8 cellular contexts compared by ENCODE assay signal in genomic region chr17:44865231-44865660, GRCh38. TPM values are rescaled to one million over a fixed set of nuclear protein-coding genes. Genes with fewer than 3 reads are reported as not detected.
DNase-seq lines count a peak whose midpoint lies in the region; ATAC-seq and TF ChIP-seq lines count a peak whose summit lies in the region.

No MANE protein-coding gene starts in this region.

- no peaks in the 10 kb centered on the region for H3K27me3 Mint-ChIP-seq in natural killer cell (ENCODE audit: low read depth in 2 of 2)

- H3K4me1 ChIP-seq in KMS-11 (ENCODE audit: low read depth, poor library complexity, severe bottlenecking): peaks cover 3% of the 10 kb centered on the region
- H3K4me1 ChIP-seq in PC-9 (replicated peaks; ENCODE audit: insufficient read depth): no peaks in the 10 kb centered on the region

- H3K27me3 ChIP-seq in KMS-11 (ENCODE audit: insufficient read depth, low read depth): no peaks in the 10 kb centered on the region
- no peaks in the 10 kb centered on the region for H3K27me3 ChIP-seq in PC-9 (ENCODE audit: insufficient read depth, low read depth)

- H3K36me3 Mint-ChIP-seq in natural killer cell: peaks cover 8% of the 10 kb centered on the region
- peaks cover 100% of the 10 kb centered on the region for H3K36me3 Mint-ChIP-seq in stimulated activated effector memory CD8-positive, alpha-beta T cell treated with anti-CD3 and anti-CD28 coated beads, Interleukin-12 subunit alpha, Interleukin-12 subunit beta, amount 100 ng/mL, for 72 hours

- H3K36me3 ChIP-seq in KMS-11 (ENCODE audit: insufficient read depth) (peaks cover 3% of the 10 kb centered on the region; the same call in 1 of the 2 replicates), PC-9 (ENCODE audit: low read depth) (peaks cover 26% of the 10 kb centered on the region)

- POLR2A ChIA-PET in PC-9 (lab: Charles Lee; ENCODE audit: unreplicated experiment): no interaction called here

- H2AFZ ChIP-seq in KMS-11 (ENCODE audit: low read depth): no peak overlapping the region
- H2AFZ ChIP-seq in PC-9: no peak overlapping the region

- no peaks in the 10 kb centered on the region for H3K4me1 Mint-ChIP-seq in natural killer cell
- no peaks in the 10 kb centered on the region for H3K4me1 Mint-ChIP-seq in stimulated activated effector memory CD8-positive, alpha-beta T cell treated with anti-CD3 and anti-CD28 coated beads, Interleukin-12 subunit alpha, Interleukin-12 subunit beta, amount 100 ng/mL, for 72 hours

- no peak overlapping the region for H3K4me3 Mint-ChIP-seq in natural killer cell
- H3K4me3 Mint-ChIP-seq in stimulated activated effector memory CD8-positive, alpha-beta T cell treated with anti-CD3 and anti-CD28 coated beads, Interleukin-12 subunit alpha, Interleukin-12 subunit beta, amount 100 ng/mL, for 72 hours: no peak overlapping the region

- TF ChIP-seq CTCF in KMS-11 (conservative IDR thresholded peaks at IDR 0.05; ENCODE audit: low read depth, low read length) (peak; percentile 95), PC-9 (conservative IDR thresholded peaks at IDR 0.05) (peak; percentile 92), natural killer cell (IDR thresholded peaks at IDR 0.05) (peak; percentile 88)

- CTCF ChIA-PET in PC-9 (lab: Charles Lee): interaction anchor here (0.7 to 1.5 kb wide), 2 partner anchors 89 to 159 kb away, joined by 3 read pairs; no protein-coding TSS in a partner anchor

- H3K9me3 ChIP-seq in PC-9 (ENCODE audit: insufficient read depth, low read depth): no peaks in the 10 kb centered on the region

- no peaks in the 10 kb centered on the region for H3K9me2 ChIP-seq in PC-9 (ENCODE audit: insufficient read depth)

- in situ Hi-C loops in Caki2 (cut with HindIII; ENCODE audit: low pct_unique_long_range_greater_than_20kb, low sequenced_read_pairs): no loop called here

- H3K27ac Mint-ChIP-seq in natural killer cell: no peak overlapping the region
- no peak overlapping the region for H3K27ac Mint-ChIP-seq in stimulated activated effector memory CD8-positive, alpha-beta T cell treated with anti-CD3 and anti-CD28 coated beads, Interleukin-12 subunit alpha, Interleukin-12 subunit beta, amount 100 ng/mL, for 72 hours

- no peak overlapping the region for H3K27ac ChIP-seq in KMS-11
- no peak overlapping the region for H3K27ac ChIP-seq in PC-9

- H3K4me2 ChIP-seq in KMS-11 (no peak overlapping the region), PC-9 (no peak overlapping the region)

- DNase-seq in Caki2 (ENCODE audit: low read depth) (peak; percentile 45), PC-9 (peak; percentile 47), activated T-cell treated with anti-CD3 and anti-CD28 coated beads for 48 hours (ENCODE audit: low read depth) (peak; percentile 47), fibroblast of gingiva (ENCODE audit: low read depth) (peak; percentile 57), natural killer cell (peak; percentile 37)
- peak; percentile 53 to 76 for DNase-seq in stimulated activated effector memory CD8-positive, alpha-beta T cell treated with anti-CD3 and anti-CD28 coated beads, Interleukin-12 subunit alpha, Interleukin-12 subunit beta, amount 100 ng/mL, for 72 hours (ENCODE audit: low spot score in 2 of 2)

- no peaks in the 10 kb centered on the region for H3K9me3 Mint-ChIP-seq in natural killer cell
- no peaks in the 10 kb centered on the region for H3K9me3 Mint-ChIP-seq in stimulated activated effector memory CD8-positive, alpha-beta T cell treated with anti-CD3 and anti-CD28 coated beads, Interleukin-12 subunit alpha, Interleukin-12 subunit beta, amount 100 ng/mL, for 72 hours

- ATAC-seq in natural killer cell: peak; percentile 60 to 81 (median 77)
- peak; percentile 69 for ATAC-seq in stimulated activated effector memory CD8-positive, alpha-beta T cell treated with anti-CD3 and anti-CD28 coated beads, Interleukin-12 subunit alpha, Interleukin-12 subunit beta, amount 100 ng/mL, for 72 hours
- ATAC-seq in GM19395 (IDR thresholded peaks at IDR 0.05; ENCODE audit: unreplicated experiment): no peak

- H3K4me3 ChIP-seq in KMS-11 (IDR thresholded peaks at IDR 0.05; ENCODE audit: insufficient read depth, low read depth, low read length) (no peak overlapping the region), PC-9 (no peak overlapping the region)

- H3K9ac ChIP-seq in KMS-11: no peak overlapping the region

- intact Hi-C loops in PC-9 (cut with micrococcal nuclease; ENCODE audit: unreplicated experiment) (loop anchor here (1.0 kb wide), 2 partner anchors 86 to 90 kb away; no protein-coding TSS in a partner anchor), natural killer cell (cut with micrococcal nuclease) (loop anchor here (1.0 kb wide), 3 partner anchors 86 to 332 kb away; no protein-coding TSS in a partner anchor)

- no TSS peak for BruUV-seq in PC-9 (replicated peaks; lab: Mats Ljungman, UMichigan)

- no peaks in the 10 kb centered on the region for H3K79me2 ChIP-seq in KMS-11 (ENCODE audit: insufficient read depth, low read depth)
- H3K79me2 ChIP-seq in PC-9 (ENCODE audit: low read depth): no peaks in the 10 kb centered on the region

- H4K20me1 ChIP-seq in KMS-11 (ENCODE audit: insufficient read depth) (peaks cover 4% of the 10 kb centered on the region; the same call in 1 of the 2 replicates), PC-9 (ENCODE audit: insufficient read depth) (no peaks in the 10 kb centered on the region)

- peaks cover 11% of the 10 kb centered on the region; the same call in 1 of the 2 replicates for H3F3A ChIP-seq in PC-9 (ENCODE audit: insufficient read depth, low read depth)

RNA-seq across cellular contexts. Expression of gene HIGD1B, which starts 17.6 kb away (rescaled TPM):
- not detected in 2 replicates for total RNA-seq in Caki2 (2014; rRNA removed; shearing (Covaris generic); ENCODE audit: low replicate concordance)
- total RNA-seq in PC-9 (2021) (not detected in 2 replicates), natural killer cell (not detected)

RNA-seq across cellular contexts. Expression of gene EFTUD2, which starts 34.0 kb away (rescaled TPM):
- total RNA-seq in Caki2 (2014; rRNA removed; shearing (Covaris generic); ENCODE audit: low replicate concordance): 84.5 and 87.3 TPM in 2 replicates
- total RNA-seq in PC-9 (2021): 111 and 126 TPM in 2 replicates
- total RNA-seq in natural killer cell: 100 to 1,000 TPM; 135 to 178 (median 164) TPM

RNA-seq across cellular contexts. Expression of gene GJC1, which starts 35.2 kb away (rescaled TPM):
- 19.9 and 26.3 TPM in 2 replicates for total RNA-seq in Caki2 (2014; rRNA removed; shearing (Covaris generic); ENCODE audit: low replicate concordance)
- total RNA-seq in PC-9 (2021) (42.6 and 50.0 TPM in 2 replicates), natural killer cell (under 1 TPM in 1 of 3 donors, not detected in 2; 0.16 TPM)

RNA-seq across cellular contexts. Expression of gene GFAP, which starts 50.1 kb away (rescaled TPM):
- total RNA-seq in Caki2 (2014; rRNA removed; shearing (Covaris generic); ENCODE audit: low replicate concordance): not detected in 2 replicates
- total RNA-seq in PC-9 (2021): not detected in 2 replicates
- total RNA-seq in natural killer cell: not detected

Comparison
In these comparisons a context has a peak if more than half of its experiments do, and no peak if none do; other contexts are left out.
1. RNA of gene GJC1, which starts 35.2 kb away (total RNA-seq): 42.6 to 50.0 TPM in PC-9 and 19.9 to 26.3 TPM in Caki2; 0.16 TPM in natural killer cell; every median in the first group is over 10 times any median in the second.
2. Peak in every context shown above with its lines, with median percentiles within 50 percentile points of each other: DNase-seq and CTCF ChIP-seq.